8 cellular contexts compared by ENCODE assay signal in genomic region chr1:201154389-201155165, GRCh38. TPM values are rescaled to one million over a fixed set of nuclear protein-coding genes. Genes with fewer than 3 reads are reported as not detected.
A peak's percentile ranks its signal among the peaks of the same experiment; 100 is the strongest.
DNase-seq lines count a peak whose midpoint lies in the region; ATAC-seq and TF ChIP-seq lines count a peak whose summit lies in the region.

Gene TMEM9, minus strand, starts transcription at chr1:201154474. Its CDS starts 551 bp downstream, at chr1:201153923.

- peaks cover 8% of the 10 kb centered on the region for H3K36me3 Mint-ChIP-seq in activated T-cell treated with anti-CD3 and anti-CD28 coated beads, Interleukin-2, amount 50 U/mL, for 4 hours (ENCODE audit: insufficient read depth)

- no peak for TF ChIP-seq POLR2A in Peyer's patch (IDR thresholded peaks at IDR 0.05)

- peak within 1 kb of the TSS; percentile 48 for H3K27ac ChIP-seq in KOPT-K1 (ENCODE audit: low read depth, low read length, poor library complexity, severe bottlenecking)
- peak within 1 kb of the TSS; percentile 20 to 81 (median 66) for H3K27ac ChIP-seq in Peyer's patch
- peak within 1 kb of the TSS in 1 of 2 donors; percentile 61 for H3K27ac ChIP-seq in esophagus (ENCODE audit: low read depth in 2 of 2, low read length in 1 of 2)

- H3K27me3 ChIP-seq in Peyer's patch (no peaks in the 10 kb centered on the region), esophagus (ENCODE audit: control insufficient read depth in 1 of 2, insufficient read depth in 2 of 2, low read length in 2 of 2) (no peaks in the 10 kb centered on the region), mucosa of stomach (ENCODE audit: control insufficient read depth, insufficient read depth, low read length) (no peaks in the 10 kb centered on the region)

- 7 to 10% methylated on average over 31 of the region's 31 CpGs for WGBS in esophagus, 2 donors

- peaks cover 15% of the 10 kb centered on the region for H3K4me1 Mint-ChIP-seq in activated T-cell treated with anti-CD3 and anti-CD28 coated beads, Interleukin-2, amount 50 U/mL, for 4 hours (ENCODE audit: low read depth)

- H3K4me3 ChIP-seq in Peyer's patch (peak within 1 kb of the TSS; percentile 65 to 94 (median 85)), esophagus (ENCODE audit: low read depth in 1 of 2, low read length in 2 of 2) (peak within 1 kb of the TSS; percentile 78 to 86), mucosa of stomach (ENCODE audit: low read length) (peak within 1 kb of the TSS; percentile 84)

- DNase-seq in DMS114 treated with DMSO at 0.1 percent for 48 hours (lab: John Stamatoyannopoulos, UW; ENCODE audit: unreplicated experiment), result peak; percentile 90
- DNase-seq in Peyer's patch, result peak; percentile 98 to 99 (median 98)
- peak; percentile 100 for DNase-seq in activated T-cell treated with anti-CD3 and anti-CD28 coated beads, Interleukin-2, amount 50 U/mL, for 4 hours
- DNase-seq in stimulated activated CD8-positive, alpha-beta memory T cell treated with anti-CD3 and anti-CD28 coated beads, Interleukin-4, amount 100 ng/mL, for 48 hours, result peak; percentile 100

- H3K36me3 ChIP-seq in KOPT-K1 (ENCODE audit: insufficient read depth, low read length), result peaks cover 25% of the 10 kb centered on the region
- H3K36me3 ChIP-seq in Peyer's patch, result peaks cover 0 to 5% (median 0%) of the 10 kb centered on the region in 3 donors
- no peaks in the 10 kb centered on the region for H3K36me3 ChIP-seq in esophagus (ENCODE audit: control insufficient read depth in 2 of 2, insufficient read depth in 2 of 2, low read length in 1 of 2)
- no peaks in the 10 kb centered on the region for H3K36me3 ChIP-seq in mucosa of stomach (ENCODE audit: control insufficient read depth, insufficient read depth, low read length)

- peak; percentile 97 for ATAC-seq in GM21825 (IDR thresholded peaks at IDR 0.05; ENCODE audit: unreplicated experiment)
- ATAC-seq in activated T-cell treated with anti-CD3 and anti-CD28 coated beads, Interleukin-2, amount 50 U/mL, for 4 hours, result peak; percentile 97 to 98

- peaks cover 12% of the 10 kb centered on the region for H3K27me3 Mint-ChIP-seq in activated T-cell treated with anti-CD3 and anti-CD28 coated beads, Interleukin-2, amount 50 U/mL, for 4 hours (ENCODE audit: low read depth)

- H3K4me3 Mint-ChIP-seq in activated T-cell treated with anti-CD3 and anti-CD28 coated beads, Interleukin-2, amount 50 U/mL, for 4 hours, result peak within 1 kb of the TSS; percentile 86

- no peaks in the 10 kb centered on the region for H3K9me3 Mint-ChIP-seq in activated T-cell treated with anti-CD3 and anti-CD28 coated beads, Interleukin-2, amount 50 U/mL, for 4 hours

- H3K9ac ChIP-seq in mucosa of stomach (ENCODE audit: low read length), result peak within 1 kb of the TSS; percentile 78

- no peak for TF ChIP-seq CTCF in Peyer's patch (IDR thresholded peaks at IDR 0.05)

- H3K9me3 ChIP-seq in KOPT-K1 (ENCODE audit: insufficient read depth, low read length, poor library complexity, severe bottlenecking) (peaks cover 10% of the 10 kb centered on the region), Peyer's patch (no peaks in the 10 kb centered on the region), esophagus (ENCODE audit: control insufficient read depth in 2 of 2, insufficient read depth in 1 of 2, low read depth in 1 of 2, low read length in 1 of 2) (no peaks in the 10 kb centered on the region), mucosa of stomach (ENCODE audit: control insufficient read depth, low read length) (no peaks in the 10 kb centered on the region)

- H3K4me1 ChIP-seq in Peyer's patch (peaks cover 0 to 12% (median 3%) of the 10 kb centered on the region in 4 donors), esophagus (ENCODE audit: control insufficient read depth in 2 of 2, insufficient read depth in 2 of 2, low read length in 1 of 2) (peaks cover 4 to 6% of the 10 kb centered on the region in 2 donors), mucosa of stomach (ENCODE audit: control insufficient read depth, insufficient read depth, low read length) (peaks cover 23% of the 10 kb centered on the region)

RNA-seq across cellular contexts. Expression of gene TMEM9, which starts in this region (rescaled TPM):
- total RNA-seq in Peyer's patch, result 10 to 100 TPM; 20.6 to 32.3 (median 27.1) TPM
- total RNA-seq in activated T-cell treated with anti-CD3 and anti-CD28 coated beads, Interleukin-2, amount 50 U/mL, for 4 hours, result 10 to 100 TPM in 1 of 3 donors, 1 to 10 TPM in 2; 9.7 to 14.0 (median 9.9) TPM
- polyA plus RNA-seq in esophagus, result 10 to 100 TPM; 13.2 to 25.7 TPM
